In genomic region chr4:185190001-185190856, GRCh38 we compare ENCODE assay signal across 26 cellular contexts. TPM values are rescaled to one million over a fixed set of nuclear protein-coding genes. Genes with fewer than 3 reads are reported as not detected.
DNase-seq lines count a peak whose midpoint lies in the region; ATAC-seq, FAIRE-seq and TF ChIP-seq lines count a peak whose summit lies in the region.
"Had no signal": no experiment of that assay in that cellular context is flagged by ENCODE, and none has a peak within 500 bp of the region (broad histone marks: within the 10 kb centered on the region; RNA-seq: fewer than 3 reads in every experiment).

No MANE protein-coding gene starts in this region.

- H2AFZ ChIP-seq in HepG2 (ENCODE audit: low read length) (no peak overlapping the region), OCI-LY7 (ENCODE audit: low read length) (no peak overlapping the region), K562 (ENCODE audit: low read depth, low read length) (no peak overlapping the region)

- H3K4me1 ChIP-seq in HepG2 (ENCODE audit: insufficient read depth, low read length), result peaks cover 2% of the 10 kb centered on the region; the same call in 1 of the 2 replicates
- H3K4me1 ChIP-seq in right lobe of liver, result no peaks in the 10 kb centered on the region
- peaks cover 8% of the 10 kb centered on the region for H3K4me1 ChIP-seq in OCI-LY7 (ENCODE audit: insufficient read depth, low read length, poor library complexity, severe bottlenecking)
- peaks cover 3 to 14% of the 10 kb centered on the region in 2 experiments; a peak in 4 of 5 replicates for H3K4me1 ChIP-seq in K562 (replicated peaks in 1 of 2; ENCODE audit: control insufficient read depth in 2 of 2, insufficient read depth in 2 of 2, low read length in 2 of 2)
- peaks cover 10% of the 10 kb centered on the region for H3K4me1 ChIP-seq in left ventricle myocardium inferior
- H3K4me1 ChIP-seq: BLaER1, upper lobe of left lung had no signal

- DNase-seq in HepG2 (ENCODE audit: low spot score), result no peak
- no peak for DNase-seq in right lobe of liver
- no peak for DNase-seq in OCI-LY7 (ENCODE audit: low spot score)
- DNase-seq in K562 (ENCODE audit: extremely low read depth in 1 of 4, low spot score in 3 of 4), result peak in 1 of 4 experiments; percentile 35
- DNase-seq in ureter (ENCODE audit: low spot score), result no peak
- DNase-seq in occipital lobe (lab: John Stamatoyannopoulos, UW), result no peak
- no peak for DNase-seq in left ventricle myocardium inferior
- DNase-seq: activated CD4-positive, alpha-beta T cell treated with anti-CD3 and anti-CD28 coated beads, Interleukin-2, amount 50 U/mL, for 1 hour; activated naive CD8-positive, alpha-beta T cell treated with anti-CD3 and anti-CD28 coated beads for 36 hours; EL; mesendoderm; MG63; naive B cell; NCI-H1417; NK-92 treated with Interleukin-12 subunit alpha and Interleukin-12 subunit beta, amount 100 ng/mL, for 24 hours; RPMI8226; T-helper 2 cell; upper lobe of left lung; WERI-Rb-1 had no signal

- FAIRE-seq in HepG2 (lab: Jason Lieb, UNC) (no peak), K562 (lab: Jason Lieb, UNC) (peak; percentile 78)
- FAIRE-seq: A549, astrocyte, D721Med had no signal

- H3K9me2 ChIP-seq in OCI-LY7 (ENCODE audit: insufficient read depth, low read length), result no peaks in the 10 kb centered on the region

- H3K27ac ChIP-seq in HepG2 (ENCODE audit: extremely low read length, insufficient read depth, low read length) (no peak overlapping the region), right lobe of liver (no peak overlapping the region), OCI-LY7 (ENCODE audit: low read depth, low read length, poor library complexity, severe bottlenecking) (no peak overlapping the region), K562 (ENCODE audit: extremely low read depth, low read depth, low read length) (no peak overlapping the region), left ventricle myocardium inferior (replicated peaks) (no peak overlapping the region)
- H3K27ac ChIP-seq: A549, BLaER1, SK-N-MC, skin epidermis, upper lobe of left lung, WERI-Rb-1 had no signal

- no peak for TF ChIP-seq RAD21 in HepG2 (CRISPR knock-in tag; IDR thresholded peaks at IDR 0.05)
- no peak for TF ChIP-seq RAD21 in K562 (CRISPR knock-in tag; conservative IDR thresholded peaks at IDR 0.05 in 1 of 2, IDR thresholded peaks at IDR 0.05 in 1 of 2)

- peaks cover 17% of the 10 kb centered on the region for H4K20me1 ChIP-seq in HepG2 (ENCODE audit: insufficient read depth, low read length)
- H4K20me1 ChIP-seq in OCI-LY7 (ENCODE audit: insufficient read depth, low read length), result peaks cover 3% of the 10 kb centered on the region; the same call in 1 of the 2 replicates
- H4K20me1 ChIP-seq in K562 (replicated peaks; ENCODE audit: control insufficient read depth, insufficient read depth, low read length), result no peaks in the 10 kb centered on the region; the same call in 1 of the 2 replicates

- TF ChIP-seq POLR2A in HepG2 (IDR thresholded peaks at IDR 0.05; ENCODE audit: insufficient read depth in 1 of 2, low read depth in 2 of 2, low read length in 2 of 2), result no peak
- no peak for TF ChIP-seq POLR2A in right lobe of liver (IDR thresholded peaks at IDR 0.05)
- TF ChIP-seq POLR2A in K562 (conservative IDR thresholded peaks at IDR 0.05), result no peak

- WGBS in HepG2 (ENCODE audit: low lambda C conversion rate), result 89% methylated on average over 7 of the region's 7 CpGs
- 89% methylated on average over 7 of the region's 7 CpGs for WGBS in right lobe of liver (ENCODE audit: insufficient coverage, low coverage, low lambda C conversion rate, missing lambda C conversion rate)
- 29% methylated on average over 7 of the region's 7 CpGs for WGBS in K562 (ENCODE audit: insufficient coverage, low coverage, missing lambda C conversion rate)

- H3K4me3 ChIP-seq in HepG2 (replicated peaks in 1 of 3; ENCODE audit: insufficient read depth in 1 of 3, low read depth in 2 of 3, low read length in 3 of 3), result no peak overlapping the region
- H3K4me3 ChIP-seq in right lobe of liver, result no peak overlapping the region
- H3K4me3 ChIP-seq in OCI-LY7 (ENCODE audit: low read depth, low read length, poor library complexity, severe bottlenecking), result no peak overlapping the region
- no peak overlapping the region for H3K4me3 ChIP-seq in K562
- H3K4me3 ChIP-seq in left ventricle myocardium inferior, result no peak overlapping the region
- H3K4me3 ChIP-seq: A549, BLaER1, MG63, SK-N-MC, skin epidermis, upper lobe of left lung had no signal

- POLR2A ChIA-PET in HepG2 (lab: Yijun Ruan, JAX) (no interaction called here), OCI-LY7 (lab: Charles Lee) (no interaction called here), K562 (lab: Yijun Ruan, JAX) (no interaction called here)

- H3K9ac ChIP-seq in HepG2 (ENCODE audit: insufficient read depth, low read depth, low read length) (no peak overlapping the region), K562 (ENCODE audit: insufficient read depth in 1 of 2, low read depth in 2 of 2, low read length in 2 of 2) (no peak overlapping the region)
- H3K9ac ChIP-seq: BLaER1 had no signal

- in situ Hi-C loops in HepG2 (cut with HindIII; ENCODE audit: extremely low pct_ligation_motif_present, low pct_unique_long_range_greater_than_20kb) (no loop called here), K562 (cut with MboI) (no loop called here)

- H3K9me3 ChIP-seq in HepG2 (ENCODE audit: low read length) (no peaks in the 10 kb centered on the region), right lobe of liver (no peaks in the 10 kb centered on the region), OCI-LY7 (ENCODE audit: low read length) (no peaks in the 10 kb centered on the region), K562 (replicated peaks; ENCODE audit: control insufficient read depth, insufficient read depth, low read depth, low read length) (no peaks in the 10 kb centered on the region), left ventricle myocardium inferior (replicated peaks) (no peaks in the 10 kb centered on the region)
- H3K9me3 ChIP-seq: A549, BLaER1, MG63, upper lobe of left lung had no signal

- no peaks in the 10 kb centered on the region for H3K9me1 ChIP-seq in K562 (ENCODE audit: control insufficient read depth, insufficient read depth, low read length)

- TF ChIP-seq EP300 in HepG2 (IDR thresholded peaks at IDR 0.05; ENCODE audit: low read depth in 2 of 2, low read length in 2 of 2) (no peak), HepG2 (CRISPR knock-in tag; IDR thresholded peaks at IDR 0.05; ENCODE audit: borderline replicate concordance) (no peak), K562 (IDR thresholded peaks at IDR 0.05; ENCODE audit: low read length) (no peak)

- intact Hi-C loops in HepG2 (cut with micrococcal nuclease; ENCODE audit: unreplicated experiment) (no loop called here), right lobe of liver (cut with DNase I) (no loop called here), OCI-LY7 (cut with micrococcal nuclease; ENCODE audit: unreplicated experiment) (no loop called here), K562 (cut with micrococcal nuclease) (no loop called here), left ventricle myocardium inferior (cut with micrococcal nuclease) (no loop called here)

- CTCF ChIA-PET in HepG2 (lab: Yijun Ruan, JAX; ENCODE audit: low intra/inter-chr PET ratio, low total read pairs), result no interaction called here
- CTCF ChIA-PET in OCI-LY7 (lab: Charles Lee; ENCODE audit: unreplicated experiment), result no interaction called here
- CTCF ChIA-PET in K562 (lab: Yijun Ruan, JAX; ENCODE audit: low intra/inter-chr PET ratio), result no interaction called here

- H3K36me3 ChIP-seq in HepG2 (replicated peaks in 1 of 2; ENCODE audit: control insufficient read depth in 1 of 2, insufficient read depth in 2 of 2, low read length in 2 of 2), result peaks cover 9 to 31% of the 10 kb centered on the region in 2 experiments
- peaks cover 0 to 19% (median 8%) of the 10 kb centered on the region in 4 donors for H3K36me3 ChIP-seq in right lobe of liver
- H3K36me3 ChIP-seq in OCI-LY7 (ENCODE audit: insufficient read depth, low read length), result peaks cover 41% of the 10 kb centered on the region
- peaks cover 41% of the 10 kb centered on the region for H3K36me3 ChIP-seq in K562 (ENCODE audit: control insufficient read depth, insufficient read depth, low read length)
- peaks cover 33% of the 10 kb centered on the region for H3K36me3 ChIP-seq in left ventricle myocardium inferior

- TF ChIP-seq CTCF in HepG2 (CRISPR knock-in tag; IDR thresholded peaks at IDR 0.05), result no peak
- no peak for TF ChIP-seq CTCF in right lobe of liver (IDR thresholded peaks at IDR 0.05)
- no peak for TF ChIP-seq CTCF in OCI-LY7 (conservative IDR thresholded peaks at IDR 0.05; ENCODE audit: low read length)
- TF ChIP-seq CTCF in K562 (IDR thresholded peaks at IDR 0.05 in 2 of 3, conservative IDR thresholded peaks at IDR 0.05 in 1 of 3; ENCODE audit: insufficient read depth in 2 of 3, low read depth in 1 of 3, low read length in 3 of 3), result no peak
- TF ChIP-seq CTCF in left ventricle myocardium inferior (IDR thresholded peaks at IDR 0.05; ENCODE audit: borderline replicate concordance), result no peak

- H3K4me2 ChIP-seq in HepG2 (ENCODE audit: low read depth, low read length), result no peak overlapping the region
- no peak overlapping the region for H3K4me2 ChIP-seq in OCI-LY7 (ENCODE audit: low read length)
- H3K4me2 ChIP-seq in K562 (ENCODE audit: insufficient read depth, low read length), result 0 out of 2 replicates have a peak overlapping the region, but pooled peaks have one; percentile 6
- H3K4me2 ChIP-seq: A549, BLaER1 had no signal

- peaks cover 63% of the 10 kb centered on the region for H3K79me2 ChIP-seq in HepG2 (ENCODE audit: insufficient read depth, low read length)
- H3K79me2 ChIP-seq in OCI-LY7 (ENCODE audit: insufficient read depth, low read depth, low read length), result peaks cover 15% of the 10 kb centered on the region; the same call in 1 of the 2 replicates
- peaks cover 76% of the 10 kb centered on the region for H3K79me2 ChIP-seq in K562 (ENCODE audit: control insufficient read depth, insufficient read depth, low read length)

- TSS peak; percentile 75 for BruUV-seq in HepG2 (replicated peaks; lab: Mats Ljungman, UMichigan)
- TSS peak; percentile 81 for BruUV-seq in OCI-LY7 (replicated peaks; lab: Mats Ljungman, UMichigan)
- TSS peak; percentile 45 for BruUV-seq in K562 (replicated peaks; lab: Mats Ljungman, UMichigan)

- H3K27me3 ChIP-seq in HepG2 (ENCODE audit: control insufficient read depth in 1 of 2, insufficient read depth in 2 of 2, low read length in 2 of 2), result no peaks in the 10 kb centered on the region
- no peaks in the 10 kb centered on the region for H3K27me3 ChIP-seq in right lobe of liver
- no peaks in the 10 kb centered on the region for H3K27me3 ChIP-seq in K562 (ENCODE audit: control insufficient read depth in 2 of 2, insufficient read depth in 2 of 2, low read length in 2 of 2)
- H3K27me3 ChIP-seq in left ventricle myocardium inferior (ENCODE audit: low read depth), result no peaks in the 10 kb centered on the region
- H3K27me3 ChIP-seq: BLaER1, MG63, upper lobe of left lung had no signal

- ATAC-seq in HepG2, result no peak
- no peak for ATAC-seq in right lobe of liver
- peak; percentile 84 for ATAC-seq in K562
- ATAC-seq in HG03432 (IDR thresholded peaks at IDR 0.05; ENCODE audit: unreplicated experiment), result no peak
- ATAC-seq: A549 had no signal

RNA-seq across cellular contexts. Expression of gene CFAP97, which starts 13.6 kb away (rescaled TPM):
- 44.4 and 67.9 TPM in 2 replicates for total RNA-seq in HepG2 (2016; rRNA removed; fragmentation: Illumina TruSeq; extraction: Trizol)
- 10.4 and 12.7 TPM in 2 replicates for total RNA-seq in HepG2 (2016; cell fraction: cytosol; rRNA removed; fragmentation: Illumina TruSeq; extraction: Trizol; ENCODE audit: low read depth)
- 44.5 and 66.3 TPM in 2 replicates for total RNA-seq in HepG2 (2016; cell fraction: insoluble cytoplasmic fraction; rRNA removed; fragmentation: Illumina TruSeq; extraction: Trizol)
- 34.3 and 42.9 TPM in 2 replicates for total RNA-seq in HepG2 (2016; cell fraction: membrane; rRNA removed; fragmentation: Illumina TruSeq; extraction: Trizol)
- total RNA-seq in HepG2 (2016; cell fraction: nucleus; rRNA removed; fragmentation: Illumina TruSeq; extraction: Trizol), result 29.7 and 33.6 TPM in 2 replicates
- polyA plus RNA-seq in HepG2 (2011; rRNA removed), result 22.6 and 32.1 TPM in 2 replicates
- polyA plus RNA-seq in HepG2 (2011; cell fraction: cytosol; rRNA removed), result 11.1 and 19.6 TPM in 2 replicates
- polyA plus RNA-seq in HepG2 (2011; cell fraction: nucleus; rRNA removed), result 8.6 and 13.8 TPM in 2 replicates
- polyA plus RNA-seq in HepG2 (2012), result 26.2 and 40.6 TPM in 2 replicates
- 3.5 and 4.6 TPM in 2 replicates for polyA plus RNA-seq in HepG2 (2016; cell fraction: cytosol; fragmentation: Illumina TruSeq; extraction: Trizol; ENCODE audit: low read depth)
- 49.3 and 51.9 TPM in 2 replicates for polyA plus RNA-seq in HepG2 (2016; cell fraction: insoluble cytoplasmic fraction; fragmentation: Illumina TruSeq; extraction: Trizol; ENCODE audit: low read depth)
- polyA plus RNA-seq in HepG2 (2016; cell fraction: membrane; fragmentation: Illumina TruSeq; extraction: Trizol; ENCODE audit: low read depth), result 14.3 and 17.2 TPM in 2 replicates
- polyA plus RNA-seq in HepG2 (2016; cell fraction: nucleus; fragmentation: Illumina TruSeq; extraction: Trizol; ENCODE audit: insufficient read depth, low read depth), result 25.5 and 26.7 TPM in 2 replicates
- 9.1 and 15.6 TPM in 2 replicates for polyA minus RNA-seq in HepG2 (2011; rRNA and poly(A)+ RNA removed; ENCODE audit: low replicate concordance)
- polyA minus RNA-seq in HepG2 (2011; cell fraction: cytosol; rRNA and poly(A)+ RNA removed), result 25.9 and 35.6 TPM in 2 replicates
- polyA minus RNA-seq in HepG2 (2011; cell fraction: nucleus; rRNA and poly(A)+ RNA removed), result 51.6 and 68.6 TPM in 2 replicates
- 10 to 100 TPM; 11.7 to 25.6 (median 20.5) TPM for total RNA-seq in right lobe of liver
- total RNA-seq in OCI-LY7 (2014; rRNA removed; shearing (Covaris generic)), result 20.4 and 22.7 TPM in 2 replicates
- total RNA-seq in OCI-LY7 (2022), result 54.0 and 57.3 TPM in 2 replicates
- total RNA-seq in K562 (2011; cell fraction: chromatin; rRNA removed; ENCODE audit: low replicate concordance), result 13.8 and 79.1 TPM in 2 replicates
- total RNA-seq in K562 (2011; cell fraction: nucleolus; rRNA removed), result 7.0 and 11.4 TPM in 2 replicates
- 19.9 and 32.4 TPM in 2 replicates for total RNA-seq in K562 (2011; cell fraction: nucleoplasm; rRNA removed)
- total RNA-seq in K562 (2014; rRNA removed), result 19.9 and 22.0 TPM in 2 replicates
- 57.7 and 68.7 TPM in 2 replicates for total RNA-seq in K562 (2014; rRNA removed; fragmentation: Illumina TruSeq; extraction: Trizol)
- total RNA-seq in K562 (2015; rRNA removed; fragmentation: Illumina TruSeq; extraction: Trizol), result 51.3 and 57.5 TPM in 2 replicates
- total RNA-seq in K562 (2021), result 42.7 and 44.6 TPM in 2 replicates
- 48.0 and 57.8 TPM in 2 replicates for polyA plus RNA-seq in K562 (2011; rRNA removed)
- 9.1 and 19.2 TPM in 2 replicates for polyA plus RNA-seq in K562 (2011; cell fraction: cytosol; rRNA removed)
- polyA plus RNA-seq in K562 (2011; cell fraction: nucleus; rRNA removed), result 14.3 and 16.2 TPM in 2 replicates
- polyA plus RNA-seq in K562 (2012), result 23.9 and 27.7 TPM in 2 replicates
- 35.7 and 44.4 TPM in 2 replicates for polyA plus RNA-seq in K562 (2014; fragmentation: Illumina TruSeq; extraction: Trizol)
- polyA plus RNA-seq in K562 (2014; fragmentation: Nextera tagmentation; extraction: Ambion mirVana), result 10 to 100 TPM; 17.3 to 42.7 TPM
- 21.3 and 24.6 TPM in 2 replicates for polyA plus RNA-seq in K562 (2014; rRNA removed)
- polyA minus RNA-seq in K562 (2011; rRNA and poly(A)+ RNA removed), result 82.2 and 111 TPM in 2 replicates
- polyA minus RNA-seq in K562 (2011; cell fraction: cytosol; rRNA and poly(A)+ RNA removed), result 22.3 and 34.3 TPM in 2 replicates
- 14.9 and 27.8 TPM in 2 replicates for polyA minus RNA-seq in K562 (2011; cell fraction: nucleus; rRNA and poly(A)+ RNA removed)
- 49.3 TPM for total RNA-seq in ureter
- 73.5 TPM for total RNA-seq in occipital lobe
- total RNA-seq in left ventricle myocardium inferior, result 11.7 TPM

RNA-seq across cellular contexts. Expression of gene SNX25, which starts 19.2 kb away (rescaled TPM):
- total RNA-seq in HepG2 (2016; rRNA removed; fragmentation: Illumina TruSeq; extraction: Trizol), result 19.7 and 23.4 TPM in 2 replicates
- 116 and 134 TPM in 2 replicates for total RNA-seq in HepG2 (2016; cell fraction: cytosol; rRNA removed; fragmentation: Illumina TruSeq; extraction: Trizol; ENCODE audit: low read depth)
- 18.7 and 25.1 TPM in 2 replicates for total RNA-seq in HepG2 (2016; cell fraction: insoluble cytoplasmic fraction; rRNA removed; fragmentation: Illumina TruSeq; extraction: Trizol)
- total RNA-seq in HepG2 (2016; cell fraction: membrane; rRNA removed; fragmentation: Illumina TruSeq; extraction: Trizol), result 50.6 and 53.0 TPM in 2 replicates
- total RNA-seq in HepG2 (2016; cell fraction: nucleus; rRNA removed; fragmentation: Illumina TruSeq; extraction: Trizol), result 24.7 and 25.8 TPM in 2 replicates
- polyA plus RNA-seq in HepG2 (2011; rRNA removed), result 21.2 and 23.5 TPM in 2 replicates
- 6.4 and 11.9 TPM in 2 replicates for polyA plus RNA-seq in HepG2 (2011; cell fraction: cytosol; rRNA removed)
- polyA plus RNA-seq in HepG2 (2011; cell fraction: nucleus; rRNA removed), result 11.8 and 16.0 TPM in 2 replicates
- polyA plus RNA-seq in HepG2 (2012), result 23.5 and 24.1 TPM in 2 replicates
- 5.2 and 5.6 TPM in 2 replicates for polyA plus RNA-seq in HepG2 (2016; cell fraction: cytosol; fragmentation: Illumina TruSeq; extraction: Trizol; ENCODE audit: low read depth)
- polyA plus RNA-seq in HepG2 (2016; cell fraction: insoluble cytoplasmic fraction; fragmentation: Illumina TruSeq; extraction: Trizol; ENCODE audit: low read depth), result 15.3 and 15.6 TPM in 2 replicates
- polyA plus RNA-seq in HepG2 (2016; cell fraction: membrane; fragmentation: Illumina TruSeq; extraction: Trizol; ENCODE audit: low read depth), result 11.4 and 12.9 TPM in 2 replicates
- 22.3 and 22.4 TPM in 2 replicates for polyA plus RNA-seq in HepG2 (2016; cell fraction: nucleus; fragmentation: Illumina TruSeq; extraction: Trizol; ENCODE audit: insufficient read depth, low read depth)
- polyA minus RNA-seq in HepG2 (2011; rRNA and poly(A)+ RNA removed; ENCODE audit: low replicate concordance), result 32.3 and 43.0 TPM in 2 replicates
- polyA minus RNA-seq in HepG2 (2011; cell fraction: cytosol; rRNA and poly(A)+ RNA removed), result 21.2 and 26.6 TPM in 2 replicates
- 47.5 and 59.8 TPM in 2 replicates for polyA minus RNA-seq in HepG2 (2011; cell fraction: nucleus; rRNA and poly(A)+ RNA removed)
- total RNA-seq in right lobe of liver, result 10 to 100 TPM in 4 of 6 experiments, 1 to 10 TPM in 2; 8.0 to 13.0 (median 10.5) TPM
- 33.7 and 35.5 TPM in 2 replicates for total RNA-seq in OCI-LY7 (2014; rRNA removed; shearing (Covaris generic))
- 49.4 and 55.6 TPM in 2 replicates for total RNA-seq in OCI-LY7 (2022)
- total RNA-seq in K562 (2011; cell fraction: chromatin; rRNA removed; ENCODE audit: low replicate concordance), result 50.4 and 67.3 TPM in 2 replicates
- 12.7 and 16.2 TPM in 2 replicates for total RNA-seq in K562 (2011; cell fraction: nucleolus; rRNA removed)
- 27.6 and 33.9 TPM in 2 replicates for total RNA-seq in K562 (2011; cell fraction: nucleoplasm; rRNA removed)
- 9.4 and 10.4 TPM in 2 replicates for total RNA-seq in K562 (2014; rRNA removed)
- 15.5 and 18.0 TPM in 2 replicates for total RNA-seq in K562 (2014; rRNA removed; fragmentation: Illumina TruSeq; extraction: Trizol)
- 12.7 and 14.4 TPM in 2 replicates for total RNA-seq in K562 (2015; rRNA removed; fragmentation: Illumina TruSeq; extraction: Trizol)
- 12.6 and 14.4 TPM in 2 replicates for total RNA-seq in K562 (2021)
- 21.9 and 23.4 TPM in 2 replicates for polyA plus RNA-seq in K562 (2011; rRNA removed)
- polyA plus RNA-seq in K562 (2011; cell fraction: cytosol; rRNA removed), result 2.3 and 9.1 TPM in 2 replicates
- 13.5 and 17.9 TPM in 2 replicates for polyA plus RNA-seq in K562 (2011; cell fraction: nucleus; rRNA removed)
- polyA plus RNA-seq in K562 (2012), result 6.5 and 10.3 TPM in 2 replicates
- 10.4 and 13.3 TPM in 2 replicates for polyA plus RNA-seq in K562 (2014; fragmentation: Illumina TruSeq; extraction: Trizol)
- 1 to 10 TPM; 2.5 TPM for polyA plus RNA-seq in K562 (2014; fragmentation: Nextera tagmentation; extraction: Ambion mirVana)
- polyA plus RNA-seq in K562 (2014; rRNA removed), result 9.5 and 9.6 TPM in 2 replicates
- 57.4 and 75.6 TPM in 2 replicates for polyA minus RNA-seq in K562 (2011; rRNA and poly(A)+ RNA removed)
- 14.9 and 15.0 TPM in 2 replicates for polyA minus RNA-seq in K562 (2011; cell fraction: cytosol; rRNA and poly(A)+ RNA removed)
- 11.8 and 26.8 TPM in 2 replicates for polyA minus RNA-seq in K562 (2011; cell fraction: nucleus; rRNA and poly(A)+ RNA removed)
- total RNA-seq in ureter, result 17.4 TPM
- total RNA-seq in occipital lobe, result 50.4 TPM
- total RNA-seq in left ventricle myocardium inferior, result 10.8 TPM

RNA-seq across cellular contexts. Expression of gene SLC25A4, which starts 47.2 kb away (rescaled TPM):
- 42.1 and 48.7 TPM in 2 replicates for total RNA-seq in HepG2 (2016; rRNA removed; fragmentation: Illumina TruSeq; extraction: Trizol)
- total RNA-seq in HepG2 (2016; cell fraction: cytosol; rRNA removed; fragmentation: Illumina TruSeq; extraction: Trizol; ENCODE audit: low read depth), result 8.2 and 8.9 TPM in 2 replicates
- total RNA-seq in HepG2 (2016; cell fraction: insoluble cytoplasmic fraction; rRNA removed; fragmentation: Illumina TruSeq; extraction: Trizol), result 40.6 and 49.4 TPM in 2 replicates
- total RNA-seq in HepG2 (2016; cell fraction: membrane; rRNA removed; fragmentation: Illumina TruSeq; extraction: Trizol), result 18.7 and 22.7 TPM in 2 replicates
- 17.1 TPM in 2 replicates for total RNA-seq in HepG2 (2016; cell fraction: nucleus; rRNA removed; fragmentation: Illumina TruSeq; extraction: Trizol)
- 28.7 and 30.3 TPM in 2 replicates for polyA plus RNA-seq in HepG2 (2011; rRNA removed)
- 22.8 and 25.8 TPM in 2 replicates for polyA plus RNA-seq in HepG2 (2011; cell fraction: cytosol; rRNA removed)
- polyA plus RNA-seq in HepG2 (2011; cell fraction: nucleus; rRNA removed), result 45.0 and 49.3 TPM in 2 replicates
- 19.3 and 20.6 TPM in 2 replicates for polyA plus RNA-seq in HepG2 (2012)
- polyA plus RNA-seq in HepG2 (2016; cell fraction: cytosol; fragmentation: Illumina TruSeq; extraction: Trizol; ENCODE audit: low read depth), result 8.9 and 13.1 TPM in 2 replicates
- 53.7 and 53.8 TPM in 2 replicates for polyA plus RNA-seq in HepG2 (2016; cell fraction: insoluble cytoplasmic fraction; fragmentation: Illumina TruSeq; extraction: Trizol; ENCODE audit: low read depth)
- polyA plus RNA-seq in HepG2 (2016; cell fraction: membrane; fragmentation: Illumina TruSeq; extraction: Trizol; ENCODE audit: low read depth), result 13.8 and 19.5 TPM in 2 replicates
- polyA plus RNA-seq in HepG2 (2016; cell fraction: nucleus; fragmentation: Illumina TruSeq; extraction: Trizol; ENCODE audit: insufficient read depth, low read depth), result 31.2 and 32.5 TPM in 2 replicates
- polyA minus RNA-seq in HepG2 (2011; rRNA and poly(A)+ RNA removed; ENCODE audit: low replicate concordance), result 19.1 and 23.5 TPM in 2 replicates
- 8.8 and 12.7 TPM in 2 replicates for polyA minus RNA-seq in HepG2 (2011; cell fraction: cytosol; rRNA and poly(A)+ RNA removed)
- polyA minus RNA-seq in HepG2 (2011; cell fraction: nucleus; rRNA and poly(A)+ RNA removed), result 12.7 and 16.2 TPM in 2 replicates
- 10 to 100 TPM; 24.1 to 36.7 (median 27.0) TPM for total RNA-seq in right lobe of liver
- total RNA-seq in OCI-LY7 (2014; rRNA removed; shearing (Covaris generic)), result 24.1 and 29.6 TPM in 2 replicates
- total RNA-seq in OCI-LY7 (2022), result 28.4 and 38.2 TPM in 2 replicates
- total RNA-seq in K562 (2011; cell fraction: chromatin; rRNA removed; ENCODE audit: low replicate concordance), result 11.5 and 23.4 TPM in 2 replicates
- 18.2 and 20.8 TPM in 2 replicates for total RNA-seq in K562 (2011; cell fraction: nucleolus; rRNA removed)
- 18.3 and 19.0 TPM in 2 replicates for total RNA-seq in K562 (2011; cell fraction: nucleoplasm; rRNA removed)
- 18.2 and 24.5 TPM in 2 replicates for total RNA-seq in K562 (2014; rRNA removed)
- total RNA-seq in K562 (2014; rRNA removed; fragmentation: Illumina TruSeq; extraction: Trizol), result 17.7 and 19.5 TPM in 2 replicates
- total RNA-seq in K562 (2015; rRNA removed; fragmentation: Illumina TruSeq; extraction: Trizol), result 16.9 and 19.6 TPM in 2 replicates
- total RNA-seq in K562 (2021), result 28.4 and 30.3 TPM in 2 replicates
- polyA plus RNA-seq in K562 (2011; rRNA removed), result 28.6 and 29.8 TPM in 2 replicates
- 23.4 and 25.3 TPM in 2 replicates for polyA plus RNA-seq in K562 (2011; cell fraction: cytosol; rRNA removed)
- 33.8 and 41.2 TPM in 2 replicates for polyA plus RNA-seq in K562 (2011; cell fraction: nucleus; rRNA removed)
- polyA plus RNA-seq in K562 (2012), result 29.1 and 29.6 TPM in 2 replicates
- 17.5 and 19.7 TPM in 2 replicates for polyA plus RNA-seq in K562 (2014; fragmentation: Illumina TruSeq; extraction: Trizol)
- polyA plus RNA-seq in K562 (2014; fragmentation: Nextera tagmentation; extraction: Ambion mirVana), result 10 to 100 TPM in 1 of 2 experiments, 1 to 10 TPM in 1; 8.3 to 13.6 TPM
- 25.5 and 27.4 TPM in 2 replicates for polyA plus RNA-seq in K562 (2014; rRNA removed)
- 12.5 and 13.2 TPM in 2 replicates for polyA minus RNA-seq in K562 (2011; rRNA and poly(A)+ RNA removed)
- 12.5 and 14.7 TPM in 2 replicates for polyA minus RNA-seq in K562 (2011; cell fraction: cytosol; rRNA and poly(A)+ RNA removed)
- polyA minus RNA-seq in K562 (2011; cell fraction: nucleus; rRNA and poly(A)+ RNA removed), result 10.0 and 15.6 TPM in 2 replicates
- 28.0 TPM for total RNA-seq in ureter
- 31.0 TPM for total RNA-seq in occipital lobe
- 2,250 TPM for total RNA-seq in left ventricle myocardium inferior

Comparison
In these comparisons a context has a peak if more than half of its experiments do, and no peak if none do; other contexts are left out.
1. RNA of gene SLC25A4, which starts 47.2 kb away (total RNA-seq): 2,250 TPM in left ventricle myocardium inferior (single experiment); 8.2 to 49.4 TPM in HepG2, 24.1 to 38.2 TPM in OCI-LY7, 31.0 TPM in occipital lobe (single experiment), 28.0 TPM in ureter (single experiment), 24.1 to 36.7 TPM in right lobe of liver and 11.5 to 30.3 TPM in K562; every median in the first group is over 10 times any median in the second.
2. Of the 241 proteins assayed by ChIP-seq in both HepG2 and K562: peak only in HepG2: none; only in K562: CREM, DPF2, GATAD2A, JUND, MEIS2 and SMARCE1; in both: none; in neither: 233; mixed calls (peak in some experiments, not most) for 2.